Comparison of ENCODE assay signal across 10 cellular contexts in genomic region chr10:44979281-44980181, GRCh38. TPM values are rescaled to one million over a fixed set of nuclear protein-coding genes. Genes with fewer than 3 reads are reported as not detected.
A peak's percentile ranks its signal among the peaks of the same experiment; 100 is the strongest.
DNase-seq lines count a peak whose midpoint lies in the region; ATAC-seq and TF ChIP-seq lines count a peak whose summit lies in the region.
"Had no signal": no experiment of that assay in that cellular context is flagged by ENCODE, and none has a peak within 500 bp of the region (broad histone marks: within the 10 kb centered on the region; RNA-seq: fewer than 3 reads in every experiment).

No MANE protein-coding gene starts in this region.

- H3K9me3 ChIP-seq in SJSA1 (replicated peaks) = no peaks in the 10 kb centered on the region
- H3K9me3 ChIP-seq in left ventricle myocardium inferior (replicated peaks) = no peaks in the 10 kb centered on the region
- no peaks in the 10 kb centered on the region for H3K9me3 ChIP-seq in prostate gland
- H3K9me3 ChIP-seq in HAP-1 = no peaks in the 10 kb centered on the region

- H3K4me3 ChIP-seq in SJSA1 (no peak overlapping the region), left ventricle myocardium inferior (peak overlapping the region; percentile 90), prostate gland (no peak overlapping the region), HAP-1 (no peak overlapping the region)

- peaks cover 25% of the 10 kb centered on the region for H3K4me1 Mint-ChIP-seq in CD14-positive monocyte
- H3K4me1 Mint-ChIP-seq: stimulated activated memory B cell treated with anti-CD40 and anti-IgM and Interleukin-4, amounts not matched to agents 10 μg/mL and 1 μg/mL and 100 μg/mL, for 72 hours had no signal

- H3K36me3 Mint-ChIP-seq in CD14-positive monocyte = peaks cover 60 to 83% of the 10 kb centered on the region in 2 donors
- H3K36me3 Mint-ChIP-seq: stimulated activated memory B cell treated with anti-CD40 and anti-IgM and Interleukin-4, amounts not matched to agents 10 μg/mL and 1 μg/mL and 100 μg/mL, for 72 hours had no signal

- DNase-seq in CD14-positive monocyte (ENCODE audit: low spot score) (peak; percentile 21), SJSA1 (ENCODE audit: low read depth in 1 of 2, low spot score in 2 of 2) (no peak), left ventricle myocardium inferior (no peak), prostate gland (ENCODE audit: low spot score) (no peak), putamen (ENCODE audit: low spot score) (no peak), HAP-1 (ENCODE audit: low spot score in 2 of 2) (no peak), T-helper 2 cell (no peak)
- DNase-seq: activated T-cell treated with anti-CD3 and anti-CD28 coated beads, Interleukin-2, amount 50 U/mL, for 4 hours had no signal

- 84% methylated on average over 13 of the region's 13 CpGs for WGBS in prostate gland

- intact Hi-C loops in CD14-positive monocyte (cut with micrococcal nuclease) (no loop called here), left ventricle myocardium inferior (cut with micrococcal nuclease) (loop anchor here (5.0 kb wide), 1 partner anchor 47 kb away; no protein-coding TSS in a partner anchor), prostate gland (cut with DNase I) (loop anchor here (10.0 kb wide), 1 partner anchor 1305 kb away; no protein-coding TSS in a partner anchor)

- in situ Hi-C loops in HAP-1 (cut with MboI; ENCODE audit: low sequenced_read_pairs) = no loop called here

- H3K36me3 ChIP-seq in SJSA1 (peaks cover 41% of the 10 kb centered on the region), left ventricle myocardium inferior (peaks cover 44% of the 10 kb centered on the region), prostate gland (no peaks in the 10 kb centered on the region), HAP-1 (replicated peaks) (no peaks in the 10 kb centered on the region)

- no peak for TF ChIP-seq CTCF in CD14-positive monocyte (IDR thresholded peaks at IDR 0.05)
- TF ChIP-seq CTCF in left ventricle myocardium inferior (IDR thresholded peaks at IDR 0.05; ENCODE audit: borderline replicate concordance) = no peak
- no peak for TF ChIP-seq CTCF in prostate gland (IDR thresholded peaks at IDR 0.05)

- no peak for ATAC-seq in activated CD4-positive, CD25-positive, alpha-beta regulatory T cell treated with anti-CD3 and anti-CD28 coated beads, Interleukin-2, amount 50 U/mL, for 24 hours
- ATAC-seq: activated T-cell treated with anti-CD3 and anti-CD28 coated beads, Interleukin-2, amount 50 U/mL, for 4 hours; stimulated activated memory B cell treated with anti-CD40 and anti-IgM and Interleukin-4, amounts not matched to agents 10 μg/mL and 1 μg/mL and 100 μg/mL, for 72 hours had no signal

- no peaks in the 10 kb centered on the region for H3K27me3 Mint-ChIP-seq in CD14-positive monocyte (ENCODE audit: low read depth in 3 of 3)

- H3K9me3 Mint-ChIP-seq in CD14-positive monocyte = no peaks in the 10 kb centered on the region
- H3K9me3 Mint-ChIP-seq: activated T-cell treated with anti-CD3 and anti-CD28 coated beads, Interleukin-2, amount 50 U/mL, for 4 hours; stimulated activated memory B cell treated with anti-CD40 and anti-IgM and Interleukin-4, amounts not matched to agents 10 μg/mL and 1 μg/mL and 100 μg/mL, for 72 hours had no signal

- H3K27me3 ChIP-seq in SJSA1 (replicated peaks) (no peaks in the 10 kb centered on the region), left ventricle myocardium inferior (ENCODE audit: low read depth) (no peaks in the 10 kb centered on the region), prostate gland (replicated peaks; ENCODE audit: insufficient read depth) (no peaks in the 10 kb centered on the region), HAP-1 (ENCODE audit: low read depth) (no peaks in the 10 kb centered on the region)

- peaks cover 95% of the 10 kb centered on the region for H3K4me1 ChIP-seq in SJSA1 (replicated peaks)
- peaks cover 100% of the 10 kb centered on the region for H3K4me1 ChIP-seq in left ventricle myocardium inferior
- H3K4me1 ChIP-seq in prostate gland (replicated peaks) = peaks cover 20% of the 10 kb centered on the region
- H3K4me1 ChIP-seq in HAP-1 = peaks cover 37% of the 10 kb centered on the region

- H3K27ac Mint-ChIP-seq in CD14-positive monocyte = peak overlapping the region in 4 of 7 donors; percentile 25 to 63 (median 46)
- H3K27ac Mint-ChIP-seq: stimulated activated memory B cell treated with anti-CD40 and anti-IgM and Interleukin-4, amounts not matched to agents 10 μg/mL and 1 μg/mL and 100 μg/mL, for 72 hours had no signal

- H3K27ac ChIP-seq in SJSA1 = peak overlapping the region; percentile 87
- H3K27ac ChIP-seq in left ventricle myocardium inferior (replicated peaks) = peak overlapping the region; percentile 96
- peak overlapping the region; percentile 76 for H3K27ac ChIP-seq in prostate gland

- H3K4me3 Mint-ChIP-seq in CD14-positive monocyte = peak overlapping the region in 1 of 2 donors; percentile 37
- H3K4me3 Mint-ChIP-seq: activated T-cell treated with anti-CD3 and anti-CD28 coated beads, Interleukin-2, amount 50 U/mL, for 4 hours; stimulated activated memory B cell treated with anti-CD40 and anti-IgM and Interleukin-4, amounts not matched to agents 10 μg/mL and 1 μg/mL and 100 μg/mL, for 72 hours had no signal

- no peak for TF ChIP-seq POLR2A in prostate gland (IDR thresholded peaks at IDR 0.05)

RNA-seq across cellular contexts. Expression of gene DEPP1, which starts 0.9 kb away (rescaled TPM):
- not detected for polyA plus RNA-seq in CD14-positive monocyte
- 4.9 and 6.8 TPM in 2 replicates for total RNA-seq in SJSA1 (2014; rRNA removed; shearing (Covaris generic))
- 27.5 TPM for total RNA-seq in left ventricle myocardium inferior
- total RNA-seq in prostate gland = 100 to 1,000 TPM in 1 of 2 donors, 10 to 100 TPM in 1; 27.2 to 144 TPM

RNA-seq across cellular contexts. Expression of gene RASSF4, which starts 19.9 kb away (rescaled TPM):
- polyA plus RNA-seq in CD14-positive monocyte = 100 to 1,000 TPM; 117 to 120 TPM
- 9.2 and 19.7 TPM in 2 replicates for total RNA-seq in SJSA1 (2014; rRNA removed; shearing (Covaris generic))
- total RNA-seq in left ventricle myocardium inferior = 103 TPM
- total RNA-seq in prostate gland = 10 to 100 TPM in 1 of 2 donors, 1 to 10 TPM in 1; 6.1 to 31.0 TPM

RNA-seq across cellular contexts. Expression of gene ZNF22, which starts 21.2 kb away (rescaled TPM):
- 10 to 100 TPM; 10.4 to 14.6 TPM for polyA plus RNA-seq in CD14-positive monocyte
- total RNA-seq in SJSA1 (2014; rRNA removed; shearing (Covaris generic)) = 59.6 and 88.5 TPM in 2 replicates
- 14.2 TPM for total RNA-seq in left ventricle myocardium inferior
- 10 to 100 TPM; 15.8 to 24.2 TPM for total RNA-seq in prostate gland

Comparison
In these comparisons a context has a peak if more than half of its experiments do, and no peak if none do; other contexts are left out.
1. intact Hi-C loops: an anchor here in left ventricle myocardium inferior (5.0 kb wide) and prostate gland (10.0 kb wide); none called in CD14-positive monocyte.